9 cellular contexts compared by ENCODE assay signal in the genomic region with DNA sequence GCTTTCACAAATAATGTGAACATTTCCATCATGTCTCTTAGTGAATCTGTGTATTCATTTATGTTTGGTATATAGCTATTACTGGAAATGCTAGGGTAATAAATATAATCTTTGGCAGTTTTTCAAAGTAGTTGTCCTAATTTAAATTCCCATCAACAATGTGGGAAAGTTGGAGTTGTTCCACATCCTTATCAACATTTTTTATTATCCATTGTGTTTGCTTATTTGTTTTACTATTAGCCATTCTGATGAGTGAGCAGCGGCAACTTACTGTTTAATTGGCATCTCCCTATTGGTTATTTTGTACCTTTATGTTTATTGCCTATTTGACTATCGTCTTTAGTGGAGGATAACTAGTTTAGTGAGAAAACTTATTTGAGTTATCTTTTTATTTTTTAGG.
"Had no signal": no experiment of that assay in that cellular context is flagged by ENCODE, and none has a peak within 500 bp of the region (broad histone marks: within the 10 kb centered on the region; RNA-seq: fewer than 3 reads in every experiment).

No MANE protein-coding gene starts in this region.

- H3K9me3 ChIP-seq: HAP-1 had no signal

- H3K27me3 Mint-ChIP-seq: IgD-negative memory B cell had no signal

- H3K36me3 Mint-ChIP-seq: IgD-negative memory B cell had no signal

- H3K9me3 Mint-ChIP-seq: HFFc6 had no signal

- H3K27ac Mint-ChIP-seq: HFFc6, IgD-negative memory B cell had no signal

- FAIRE-seq: HepG2 had no signal

- H3K4me3 ChIP-seq: HAP-1 had no signal

- ATAC-seq: HepG2 had no signal

- H3K36me3 ChIP-seq: HAP-1 had no signal

- DNase-seq: GM23248, GOT3, H7, HFFc6, KBM-7 had no signal

- H3K4me3 Mint-ChIP-seq: HFFc6 had no signal

- H3K27ac ChIP-seq: HL-60 had no signal
